ENCODE assay signal across 24 cellular contexts in the genomic region with DNA sequence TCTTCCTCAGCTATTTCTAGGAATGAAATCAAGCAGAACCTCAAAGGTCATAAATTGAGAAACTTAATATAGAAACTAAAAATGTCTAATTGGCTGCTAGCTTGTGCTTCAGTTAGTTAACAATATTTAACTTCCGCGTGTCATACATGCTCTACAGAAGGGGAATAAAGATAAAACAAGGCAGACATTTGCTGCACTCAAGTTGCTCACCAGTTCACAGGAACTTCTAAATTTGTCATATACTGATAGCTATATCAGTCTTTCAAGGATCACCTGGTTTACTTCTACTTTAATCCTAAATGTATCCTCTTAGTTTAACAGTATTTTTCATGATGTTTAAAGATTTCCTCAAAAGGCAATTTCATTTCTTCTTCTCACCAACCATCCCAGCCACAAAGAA.
"Had no signal": no experiment of that assay in that cellular context is flagged by ENCODE, and none has a peak within 500 bp of the region (broad histone marks: within the 10 kb centered on the region; RNA-seq: fewer than 3 reads in every experiment).

No MANE protein-coding gene starts in this region.

- H3K4me1 ChIP-seq: testis, uterus had no signal

- H3K9me3 Mint-ChIP-seq: activated T-cell treated with anti-CD3 and anti-CD28 coated beads, Interleukin-2, amount 50 U/mL, for 4 hours; dendritic cell treated with granulocyte-macrophage colony-stimulating factor and Interleukin-4, amounts not matched to agents 40 ng/mL and 50 ng/mL, for 4 days; naive B cell; neural crest cell; T-helper 2 cell treated with Interferon-gamma antibody and Interleukin-4, amounts not matched to agents 5 μg/mL and 100 μg/mL, for 36 hours had no signal

- H3K27ac ChIP-seq: left lung, sigmoid colon, testis, uterus had no signal

- H3K4me1 Mint-ChIP-seq: neural crest cell, WTC11 had no signal

- H3K4me3 ChIP-seq: left lung, lung, sigmoid colon, testis, uterus had no signal

- ATAC-seq: activated T-cell treated with anti-CD3 and anti-CD28 coated beads, Interleukin-2, amount 50 U/mL, for 4 hours; esophagus mucosa; left lung; WTC11 had no signal

- H3K27me3 ChIP-seq: left lung, sigmoid colon, testis, uterus had no signal

- H3K36me3 ChIP-seq: uterus had no signal

- H3K4me3 Mint-ChIP-seq: activated T-cell treated with anti-CD3 and anti-CD28 coated beads, Interleukin-2, amount 50 U/mL, for 4 hours; brain; dendritic cell treated with granulocyte-macrophage colony-stimulating factor and Interleukin-4, amounts not matched to agents 40 ng/mL and 50 ng/mL, for 4 days; naive B cell; neural crest cell; T-helper 2 cell treated with Interferon-gamma antibody and Interleukin-4, amounts not matched to agents 5 μg/mL and 100 μg/mL, for 36 hours; WTC11 had no signal

- H3K27ac Mint-ChIP-seq: brain; T-helper 2 cell treated with Interferon-gamma antibody and Interleukin-4, amounts not matched to agents 5 μg/mL and 100 μg/mL, for 36 hours; WTC11 had no signal

- H3K27me3 Mint-ChIP-seq: dendritic cell treated with granulocyte-macrophage colony-stimulating factor and Interleukin-4, amounts not matched to agents 40 ng/mL and 50 ng/mL, for 4 days; naive B cell had no signal

- H3K9me3 ChIP-seq: left lung, sigmoid colon, testis, uterus had no signal

- DNase-seq: activated CD4-positive, alpha-beta T cell treated with anti-CD3 and anti-CD28 coated beads for 4 hours; activated CD4-positive, alpha-beta T cell treated with anti-CD3 and anti-CD28 coated beads, Interleukin-2, amount 50 U/mL, for 48 hours; activated naive CD4-positive, alpha-beta T cell treated with Interleukin-2 at 50 U/mL for 16 hours; activated T-cell treated with anti-CD3 and anti-CD28 coated beads, Interleukin-2, amount 50 U/mL, for 4 hours; aorta; caudate nucleus; effector CD4-positive, alpha-beta T cell; foreskin melanocyte; left lung; naive B cell; sigmoid colon; stimulated activated CD4-positive, alpha-beta T cell treated with anti-CD3 and anti-CD28 coated beads, Interleukin-2, amount 100 ng/mL, for 48 hours; stimulated activated CD8-positive, alpha-beta memory T cell treated with anti-CD3 and anti-CD28 coated beads, Interleukin-4, amount 100 ng/mL, for 48 hours; stimulated activated naive CD4-positive, alpha-beta T cell; testis; trophoblast cell; uterus had no signal
